8 cellular contexts compared by ENCODE assay signal in genomic region chr10:95394161-95394880, GRCh38.
DNase-seq lines count a peak whose midpoint lies in the region; ATAC-seq, FAIRE-seq and TF ChIP-seq lines count a peak whose summit lies in the region.

No MANE protein-coding gene starts in this region.

- FAIRE-seq in D721Med (lab: Jason Lieb, UNC) = no peak

- no peak overlapping the region for H3K27ac ChIP-seq in upper lobe of right lung

- H3K4me1 ChIP-seq in upper lobe of right lung = peaks cover 36% of the 10 kb centered on the region

- no peaks in the 10 kb centered on the region for H3K9me3 ChIP-seq in upper lobe of right lung

- peaks cover 16% of the 10 kb centered on the region for H3K36me3 ChIP-seq in upper lobe of right lung

- H3K27me3 ChIP-seq in upper lobe of right lung = no peaks in the 10 kb centered on the region

- intact Hi-C loops in upper lobe of right lung (cut with DNase I) = no loop called here

- no peak overlapping the region for H3K4me3 ChIP-seq in upper lobe of right lung

- peak; percentile 38 for DNase-seq in D721Med (ENCODE audit: insufficient read length, low spot score)
- DNase-seq in LoVo (ENCODE audit: low spot score) = peak; percentile 70
- no peak for DNase-seq in upper lobe of right lung
- DNase-seq in hippocampal formation (lab: John Stamatoyannopoulos, UW) = no peak

- ATAC-seq in GM19455 (IDR thresholded peaks at IDR 0.05; ENCODE audit: unreplicated experiment) = peak; percentile 61
- peak; percentile 49 for ATAC-seq in esophagus mucosa
- ATAC-seq in GM19324 (IDR thresholded peaks at IDR 0.05; ENCODE audit: low FRiP score, unreplicated experiment) = no peak
- no peak for ATAC-seq in HG02852 (IDR thresholded peaks at IDR 0.05; ENCODE audit: unreplicated experiment)
- no peak for ATAC-seq in upper lobe of right lung

- TF ChIP-seq CTCF in D721Med (IDR thresholded peaks at IDR 0.05; ENCODE audit: insufficient read depth, missing control alignments) (no peak), upper lobe of right lung (IDR thresholded peaks at IDR 0.05) (no peak)

Comparison
In these comparisons a context has a peak if more than half of its experiments do, and no peak if none do; other contexts are left out.
1. DNase-seq: peak in D721Med (single experiment) and LoVo (single experiment); none in upper lobe of right lung (single experiment) and hippocampal formation (0 of 2).
2. ATAC-seq: peak in GM19455 (single experiment) and esophagus mucosa (single experiment); none in GM19324 (single experiment), HG02852 (single experiment) and upper lobe of right lung (single experiment).